Comparison of ENCODE assay signal across 13 cellular contexts in the genomic region with DNA sequence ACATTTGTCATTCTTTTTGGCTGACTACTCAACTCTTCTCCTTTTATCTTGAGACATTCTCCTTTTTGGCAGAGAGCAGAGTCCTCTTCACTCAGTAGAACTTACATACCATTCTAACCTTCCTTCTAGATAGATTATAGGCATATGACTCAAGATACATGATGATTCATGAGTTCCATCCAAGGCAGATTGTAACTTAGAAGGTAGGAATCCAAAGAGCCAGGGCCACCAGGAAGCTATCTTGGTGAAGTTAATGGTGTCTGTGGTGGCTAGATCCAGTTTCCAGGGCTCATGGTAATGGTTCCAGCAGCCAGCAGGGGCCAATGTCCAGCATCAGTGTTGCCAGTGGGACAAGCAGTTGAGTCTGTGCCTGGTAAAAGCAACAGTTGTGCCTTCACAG.
DNase-seq lines count a peak whose midpoint lies in the region; ATAC-seq, FAIRE-seq and TF ChIP-seq lines count a peak whose summit lies in the region.
"Had no signal": no experiment of that assay in that cellular context is flagged by ENCODE, and none has a peak within 500 bp of the region (broad histone marks: within the 10 kb centered on the region; RNA-seq: fewer than 3 reads in every experiment).

No MANE protein-coding gene starts in this region.

- FAIRE-seq in H54 (lab: Jason Lieb, UNC), result no peak
- FAIRE-seq: endometrium had no signal

- ATAC-seq in activated T-helper 17 cell treated with anti-CD3 and anti-CD28 coated beads, Interleukin-2, amount 50 U/mL, for 72 hours (replicated peaks), result peak; percentile 40
- ATAC-seq in stimulated activated effector memory CD8-positive, alpha-beta T cell treated with anti-CD3 and anti-CD28 coated beads, Interleukin-12 subunit alpha, Interleukin-12 subunit beta, amount 100 ng/mL, for 72 hours, result peak; percentile 31
- ATAC-seq in HG02588 (IDR thresholded peaks at IDR 0.05; ENCODE audit: unreplicated experiment), result no peak
- ATAC-seq: SK-N-SH treated with all-trans-retinoic acid at 6 μM for 48 hours had no signal

- H3K27ac Mint-ChIP-seq in activated T-helper 17 cell treated with anti-CD3 and anti-CD28 coated beads, Interleukin-2, amount 50 U/mL, for 72 hours, result no peak overlapping the region
- no peak overlapping the region for H3K27ac Mint-ChIP-seq in stimulated activated effector memory CD8-positive, alpha-beta T cell treated with anti-CD3 and anti-CD28 coated beads, Interleukin-12 subunit alpha, Interleukin-12 subunit beta, amount 100 ng/mL, for 72 hours
- H3K27ac Mint-ChIP-seq: activated naive CD4-positive, alpha-beta T cell treated with anti-CD3 and anti-CD28 coated beads, Interleukin-2, amount 50 U/mL, for 24 hours; HFFc6 had no signal

- H3K9me3 Mint-ChIP-seq in activated T-helper 17 cell treated with anti-CD3 and anti-CD28 coated beads, Interleukin-2, amount 50 U/mL, for 72 hours, result peaks cover 10% of the 10 kb centered on the region
- H3K9me3 Mint-ChIP-seq in stimulated activated effector memory CD8-positive, alpha-beta T cell treated with anti-CD3 and anti-CD28 coated beads, Interleukin-12 subunit alpha, Interleukin-12 subunit beta, amount 100 ng/mL, for 72 hours, result peaks cover 9% of the 10 kb centered on the region

- no peak overlapping the region for H3K4me3 Mint-ChIP-seq in activated T-helper 17 cell treated with anti-CD3 and anti-CD28 coated beads, Interleukin-2, amount 50 U/mL, for 72 hours
- H3K4me3 Mint-ChIP-seq in stimulated activated effector memory CD8-positive, alpha-beta T cell treated with anti-CD3 and anti-CD28 coated beads, Interleukin-12 subunit alpha, Interleukin-12 subunit beta, amount 100 ng/mL, for 72 hours, result no peak overlapping the region
- H3K4me3 Mint-ChIP-seq: activated naive CD4-positive, alpha-beta T cell treated with anti-CD3 and anti-CD28 coated beads, Interleukin-2, amount 50 U/mL, for 24 hours; HFFc6 had no signal

- TF ChIP-seq POLR2A in H54 (IDR thresholded peaks at IDR 0.05; ENCODE audit: low read depth, low read length), result no peak

- no peaks in the 10 kb centered on the region for H3K4me1 Mint-ChIP-seq in activated T-helper 17 cell treated with anti-CD3 and anti-CD28 coated beads, Interleukin-2, amount 50 U/mL, for 72 hours
- H3K4me1 Mint-ChIP-seq in stimulated activated effector memory CD8-positive, alpha-beta T cell treated with anti-CD3 and anti-CD28 coated beads, Interleukin-12 subunit alpha, Interleukin-12 subunit beta, amount 100 ng/mL, for 72 hours, result no peaks in the 10 kb centered on the region

- peaks cover 4% of the 10 kb centered on the region for H3K27me3 Mint-ChIP-seq in activated T-helper 17 cell treated with anti-CD3 and anti-CD28 coated beads, Interleukin-2, amount 50 U/mL, for 72 hours
- H3K27me3 Mint-ChIP-seq: activated naive CD4-positive, alpha-beta T cell treated with anti-CD3 and anti-CD28 coated beads, Interleukin-2, amount 50 U/mL, for 24 hours had no signal

- H3K36me3 Mint-ChIP-seq in activated T-helper 17 cell treated with anti-CD3 and anti-CD28 coated beads, Interleukin-2, amount 50 U/mL, for 72 hours (ENCODE audit: low read depth), result no peaks in the 10 kb centered on the region
- no peaks in the 10 kb centered on the region for H3K36me3 Mint-ChIP-seq in stimulated activated effector memory CD8-positive, alpha-beta T cell treated with anti-CD3 and anti-CD28 coated beads, Interleukin-12 subunit alpha, Interleukin-12 subunit beta, amount 100 ng/mL, for 72 hours

- DNase-seq in HT1080 (ENCODE audit: low read depth) (peak; percentile 51), islet precursor cell (peak; percentile 87), NCI-H2081 (lab: John Stamatoyannopoulos, UW) (no peak), H54 (ENCODE audit: insufficient read length, low spot score) (no peak)
- DNase-seq in stimulated activated effector memory CD8-positive, alpha-beta T cell treated with anti-CD3 and anti-CD28 coated beads, Interleukin-12 subunit alpha, Interleukin-12 subunit beta, amount 100 ng/mL, for 72 hours (ENCODE audit: low spot score in 2 of 2), result no peak
- DNase-seq: C1 segment of cervical spinal cord, HFFc6, hypothalamus had no signal

Comparison
In these comparisons a context has a peak if more than half of its experiments do, and no peak if none do; other contexts are left out.
1. DNase-seq: peak in HT1080 (single experiment) and islet precursor cell (single experiment); none in stimulated activated effector memory CD8-positive, alpha-beta T cell treated with anti-CD3 and anti-CD28 coated beads, Interleukin-12 subunit alpha, Interleukin-12 subunit beta, amount 100 ng/mL, for 72 hours (0 of 2), NCI-H2081 (0 of 2) and H54 (single experiment).